ENCODE assay signal across 1 cellular context in the genomic region with DNA sequence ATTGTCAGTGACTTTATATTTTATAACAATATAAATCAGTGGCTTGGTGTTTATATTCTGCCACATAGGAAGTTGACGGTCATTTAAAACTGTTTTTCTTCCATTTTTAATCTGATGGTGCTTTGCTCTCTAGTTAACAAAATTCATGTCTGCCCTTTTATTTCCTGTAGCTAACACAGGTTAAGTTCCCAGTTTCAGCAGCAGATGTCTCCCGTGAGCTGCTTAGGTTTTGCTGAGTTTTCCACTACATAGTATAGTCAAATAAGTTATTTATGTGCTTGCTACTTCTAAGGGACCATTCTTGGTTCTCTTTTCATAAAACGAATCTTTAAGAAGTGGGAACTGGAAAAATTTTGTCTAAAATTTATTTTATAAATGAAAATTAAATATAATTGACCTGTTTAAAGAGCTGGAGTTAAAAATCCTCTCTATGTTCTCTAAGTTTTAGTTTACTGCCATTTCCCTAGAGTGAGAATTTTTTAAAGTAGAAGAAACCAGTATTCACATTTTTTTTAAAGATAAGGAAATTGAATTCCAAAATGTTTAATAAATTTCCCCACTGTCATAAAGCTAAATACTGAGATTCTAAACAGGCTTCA.
TF ChIP-seq lines count a peak whose summit lies in the region.

No MANE protein-coding gene starts in this region.

TF ChIP-seq in GM12878, 131 proteins besides CTCF, POLR2A, EP300 and RAD21 (continued from another document):
- TF ChIP-seq, protein P1, sequence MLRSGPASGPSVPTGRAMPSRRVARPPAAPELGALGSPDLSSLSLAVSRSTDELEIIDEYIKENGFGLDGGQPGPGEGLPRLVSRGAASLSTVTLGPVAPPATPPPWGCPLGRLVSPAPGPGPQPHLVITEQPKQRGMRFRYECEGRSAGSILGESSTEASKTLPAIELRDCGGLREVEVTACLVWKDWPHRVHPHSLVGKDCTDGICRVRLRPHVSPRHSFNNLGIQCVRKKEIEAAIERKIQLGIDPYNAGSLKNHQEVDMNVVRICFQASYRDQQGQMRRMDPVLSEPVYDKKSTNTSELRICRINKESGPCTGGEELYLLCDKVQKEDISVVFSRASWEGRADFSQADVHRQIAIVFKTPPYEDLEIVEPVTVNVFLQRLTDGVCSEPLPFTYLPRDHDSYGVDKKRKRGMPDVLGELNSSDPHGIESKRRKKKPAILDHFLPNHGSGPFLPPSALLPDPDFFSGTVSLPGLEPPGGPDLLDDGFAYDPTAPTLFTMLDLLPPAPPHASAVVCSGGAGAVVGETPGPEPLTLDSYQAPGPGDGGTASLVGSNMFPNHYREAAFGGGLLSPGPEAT (IDR thresholded peaks at IDR 0.05; ENCODE audit: low read depth) = no peak
- TF ChIP-seq IKZF2 (IDR thresholded peaks at IDR 0.05) (no peak), TCF7 (IDR thresholded peaks at IDR 0.05; ENCODE audit: borderline replicate concordance) (no peak), ESRRA (IDR thresholded peaks at IDR 0.05; ENCODE audit: low read length) (no peak), SP1 (IDR thresholded peaks at IDR 0.05; ENCODE audit: low read depth, low read length) (no peak), NFXL1 (IDR thresholded peaks at IDR 0.05; ENCODE audit: borderline replicate concordance) (no peak), FOXM1 (IDR thresholded peaks at IDR 0.05; ENCODE audit: low read depth, low read length) (0 out of 2 replicates have a peak, but pooled peaks have one; percentile 44), RELA (IDR thresholded peaks at IDR 0.05; ENCODE audit: borderline replicate concordance, partially characterized antibody) (no peak), IRF4 (IDR thresholded peaks at IDR 0.05; ENCODE audit: low read depth, low read length) (0 out of 2 replicates have a peak, but pooled peaks have one; percentile 15), NR2C1 (IDR thresholded peaks at IDR 0.05) (no peak), EZH2 (IDR thresholded peaks at IDR 0.05; ENCODE audit: borderline replicate concordance, control insufficient read depth, low read depth, low read length) (no peak), SMAD5 (IDR thresholded peaks at IDR 0.05; ENCODE audit: low read depth) (no peak), ZNF24 (IDR thresholded peaks at IDR 0.05) (no peak), TCF12 (IDR thresholded peaks at IDR 0.05; ENCODE audit: low read depth, low read length) (no peak), IKZF1 (conservative IDR thresholded peaks at IDR 0.05) (no peak), POLR2AphosphoS2 (IDR thresholded peaks at IDR 0.05; ENCODE audit: low read depth, low read length) (no peak), BMI1 (IDR thresholded peaks at IDR 0.05; ENCODE audit: borderline replicate concordance) (no peak), NFIC (IDR thresholded peaks at IDR 0.05; ENCODE audit: low read depth, low read length) (no peak), RB1 (IDR thresholded peaks at IDR 0.05; ENCODE audit: borderline replicate concordance) (no peak), CBX5 (IDR thresholded peaks at IDR 0.05; ENCODE audit: low read depth) (no peak), EGR1 (IDR thresholded peaks at IDR 0.05; ENCODE audit: borderline replicate concordance in 1 of 2, low read depth in 2 of 2, low read length in 2 of 2) (no peak), SMC3 (IDR thresholded peaks at IDR 0.05; ENCODE audit: borderline replicate concordance, low read length) (peak; percentile 93)
- TF ChIP-seq, protein P2, sequence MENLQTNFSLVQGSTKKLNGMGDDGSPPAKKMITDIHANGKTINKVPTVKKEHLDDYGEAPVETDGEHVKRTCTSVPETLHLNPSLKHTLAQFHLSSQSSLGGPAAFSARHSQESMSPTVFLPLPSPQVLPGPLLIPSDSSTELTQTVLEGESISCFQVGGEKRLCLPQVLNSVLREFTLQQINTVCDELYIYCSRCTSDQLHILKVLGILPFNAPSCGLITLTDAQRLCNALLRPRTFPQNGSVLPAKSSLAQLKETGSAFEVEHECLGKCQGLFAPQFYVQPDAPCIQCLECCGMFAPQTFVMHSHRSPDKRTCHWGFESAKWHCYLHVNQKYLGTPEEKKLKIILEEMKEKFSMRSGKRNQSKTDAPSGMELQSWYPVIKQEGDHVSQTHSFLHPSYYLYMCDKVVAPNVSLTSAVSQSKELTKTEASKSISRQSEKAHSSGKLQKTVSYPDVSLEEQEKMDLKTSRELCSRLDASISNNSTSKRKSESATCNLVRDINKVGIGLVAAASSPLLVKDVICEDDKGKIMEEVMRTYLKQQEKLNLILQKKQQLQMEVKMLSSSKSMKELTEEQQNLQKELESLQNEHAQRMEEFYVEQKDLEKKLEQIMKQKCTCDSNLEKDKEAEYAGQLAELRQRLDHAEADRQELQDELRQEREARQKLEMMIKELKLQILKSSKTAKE (IDR thresholded peaks at IDR 0.05; ENCODE audit: low read depth, poor library complexity, severe bottlenecking) = peak; percentile 46
- TF ChIP-seq, protein P3, sequence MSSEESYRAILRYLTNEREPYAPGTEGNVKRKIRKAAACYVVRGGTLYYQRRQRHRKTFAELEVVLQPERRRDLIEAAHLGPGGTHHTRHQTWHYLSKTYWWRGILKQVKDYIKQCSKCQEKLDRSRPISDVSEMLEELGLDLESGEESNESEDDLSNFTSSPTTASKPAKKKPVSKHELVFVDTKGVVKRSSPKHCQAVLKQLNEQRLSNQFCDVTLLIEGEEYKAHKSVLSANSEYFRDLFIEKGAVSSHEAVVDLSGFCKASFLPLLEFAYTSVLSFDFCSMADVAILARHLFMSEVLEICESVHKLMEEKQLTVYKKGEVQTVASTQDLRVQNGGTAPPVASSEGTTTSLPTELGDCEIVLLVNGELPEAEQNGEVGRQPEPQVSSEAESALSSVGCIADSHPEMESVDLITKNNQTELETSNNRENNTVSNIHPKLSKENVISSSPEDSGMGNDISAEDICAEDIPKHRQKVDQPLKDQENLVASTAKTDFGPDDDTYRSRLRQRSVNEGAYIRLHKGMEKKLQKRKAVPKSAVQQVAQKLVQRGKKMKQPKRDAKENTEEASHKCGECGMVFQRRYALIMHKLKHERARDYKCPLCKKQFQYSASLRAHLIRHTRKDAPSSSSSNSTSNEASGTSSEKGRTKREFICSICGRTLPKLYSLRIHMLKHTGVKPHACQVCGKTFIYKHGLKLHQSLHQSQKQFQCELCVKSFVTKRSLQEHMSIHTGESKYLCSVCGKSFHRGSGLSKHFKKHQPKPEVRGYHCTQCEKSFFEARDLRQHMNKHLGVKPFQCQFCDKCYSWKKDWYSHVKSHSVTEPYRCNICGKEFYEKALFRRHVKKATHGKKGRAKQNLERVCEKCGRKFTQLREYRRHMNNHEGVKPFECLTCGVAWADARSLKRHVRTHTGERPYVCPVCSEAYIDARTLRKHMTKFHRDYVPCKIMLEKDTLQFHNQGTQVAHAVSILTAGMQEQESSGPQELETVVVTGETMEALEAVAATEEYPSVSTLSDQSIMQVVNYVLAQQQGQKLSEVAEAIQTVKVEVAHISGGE (CRISPR knock-in tag; IDR thresholded peaks at IDR 0.05) = no peak
- TF ChIP-seq, protein P4, sequence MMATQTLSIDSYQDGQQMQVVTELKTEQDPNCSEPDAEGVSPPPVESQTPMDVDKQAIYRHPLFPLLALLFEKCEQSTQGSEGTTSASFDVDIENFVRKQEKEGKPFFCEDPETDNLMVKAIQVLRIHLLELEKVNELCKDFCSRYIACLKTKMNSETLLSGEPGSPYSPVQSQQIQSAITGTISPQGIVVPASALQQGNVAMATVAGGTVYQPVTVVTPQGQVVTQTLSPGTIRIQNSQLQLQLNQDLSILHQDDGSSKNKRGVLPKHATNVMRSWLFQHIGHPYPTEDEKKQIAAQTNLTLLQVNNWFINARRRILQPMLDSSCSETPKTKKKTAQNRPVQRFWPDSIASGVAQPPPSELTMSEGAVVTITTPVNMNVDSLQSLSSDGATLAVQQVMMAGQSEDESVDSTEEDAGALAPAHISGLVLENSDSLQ (IDR thresholded peaks at IDR 0.05) = no peak
- TF ChIP-seq, protein P5, sequence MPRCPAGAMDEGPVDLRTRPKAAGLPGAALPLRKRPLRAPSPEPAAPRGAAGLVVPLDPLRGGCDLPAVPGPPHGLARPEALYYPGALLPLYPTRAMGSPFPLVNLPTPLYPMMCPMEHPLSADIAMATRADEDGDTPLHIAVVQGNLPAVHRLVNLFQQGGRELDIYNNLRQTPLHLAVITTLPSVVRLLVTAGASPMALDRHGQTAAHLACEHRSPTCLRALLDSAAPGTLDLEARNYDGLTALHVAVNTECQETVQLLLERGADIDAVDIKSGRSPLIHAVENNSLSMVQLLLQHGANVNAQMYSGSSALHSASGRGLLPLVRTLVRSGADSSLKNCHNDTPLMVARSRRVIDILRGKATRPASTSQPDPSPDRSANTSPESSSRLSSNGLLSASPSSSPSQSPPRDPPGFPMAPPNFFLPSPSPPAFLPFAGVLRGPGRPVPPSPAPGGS (IDR thresholded peaks at IDR 0.05; ENCODE audit: borderline replicate concordance, insufficient read depth, low read depth, low read length, poor library complexity, severe bottlenecking) = no peak
- TF ChIP-seq, protein P6, sequence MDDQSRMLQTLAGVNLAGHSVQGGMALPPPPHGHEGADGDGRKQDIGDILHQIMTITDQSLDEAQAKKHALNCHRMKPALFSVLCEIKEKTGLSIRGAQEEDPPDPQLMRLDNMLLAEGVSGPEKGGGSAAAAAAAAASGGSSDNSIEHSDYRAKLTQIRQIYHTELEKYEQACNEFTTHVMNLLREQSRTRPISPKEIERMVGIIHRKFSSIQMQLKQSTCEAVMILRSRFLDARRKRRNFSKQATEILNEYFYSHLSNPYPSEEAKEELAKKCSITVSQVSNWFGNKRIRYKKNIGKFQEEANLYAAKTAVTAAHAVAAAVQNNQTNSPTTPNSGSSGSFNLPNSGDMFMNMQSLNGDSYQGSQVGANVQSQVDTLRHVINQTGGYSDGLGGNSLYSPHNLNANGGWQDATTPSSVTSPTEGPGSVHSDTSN (IDR thresholded peaks at IDR 0.05; ENCODE audit: insufficient replicate concordance, low read depth, low read length) = no peak
